ENCODE assay signal across 8 cellular contexts in genomic region chr6:169990095-169991030, GRCh38.
DNase-seq lines count a peak whose midpoint lies in the region; ATAC-seq and TF ChIP-seq lines count a peak whose summit lies in the region.

No MANE protein-coding gene starts in this region.

- no peak overlapping the region for H3K27ac Mint-ChIP-seq in HFFc6

- intact Hi-C loops in HCT116 (cut with micrococcal nuclease) (no loop called here), left cardiac atrium (cut with DNase I) (no loop called here)

- TF ChIP-seq POLR2A in HCT116 (IDR thresholded peaks at IDR 0.05; ENCODE audit: borderline replicate concordance, extremely low read depth, insufficient read depth, insufficient read length) (no peak), GM18505 (IDR thresholded peaks at IDR 0.05; ENCODE audit: borderline replicate concordance, extremely low read depth, insufficient read depth, insufficient read length) (no peak)

- TF ChIP-seq RAD21 in HCT116 (IDR thresholded peaks at IDR 0.05; ENCODE audit: low read depth): peak; percentile 45

- H3K4me1 Mint-ChIP-seq in HFFc6 (ENCODE audit: low read depth): no peaks in the 10 kb centered on the region

- CTCF ChIA-PET in HCT116 (lab: Charles Lee): no interaction called here

- H3K36me3 Mint-ChIP-seq in HFFc6 (ENCODE audit: low read depth): peaks cover 5% of the 10 kb centered on the region

- H3K27ac ChIP-seq in BLaER1 treated with 17β-estradiol and CSF1 and Interleukin-3, amounts not matched to agents 10 nM and 100 nM: peak overlapping the region in 3 of 11 experiments; percentile 45 to 77 (median 67); a peak in 6 of 22 replicates
- no peak overlapping the region for H3K27ac ChIP-seq in HCT116 (ENCODE audit: low read depth, low read length)

- ATAC-seq in HCT116 (no peak), left cardiac atrium (peak; percentile 33 to 53), GM18505 (IDR thresholded peaks at IDR 0.05; ENCODE audit: unreplicated experiment) (no peak)
- ATAC-seq in activated CD4-positive, CD25-positive, alpha-beta regulatory T cell treated with anti-CD3 and anti-CD28 coated beads, Interleukin-2, amount 50 U/mL, for 24 hours: peak; percentile 73 to 77

- H3K27me3 Mint-ChIP-seq in HFFc6 (ENCODE audit: insufficient read depth): no peaks in the 10 kb centered on the region; the same call in 1 of the 2 replicates

- no peaks in the 10 kb centered on the region; a peak in 1 of 22 replicates for H4K20me1 ChIP-seq in BLaER1 treated with 17β-estradiol and CSF1 and Interleukin-3, amounts not matched to agents 10 nM and 100 nM
- no peaks in the 10 kb centered on the region for H4K20me1 ChIP-seq in HCT116 (ENCODE audit: insufficient read depth)

- no peak overlapping the region for H2AFZ ChIP-seq in HCT116 (ENCODE audit: low read depth, low read length, poor library complexity, severe bottlenecking)

- no peak overlapping the region for H3K4me3 ChIP-seq in BLaER1 treated with 17β-estradiol and CSF1 and Interleukin-3, amounts not matched to agents 10 nM and 100 nM
- no peak overlapping the region for H3K4me3 ChIP-seq in HCT116 (replicated peaks in 1 of 2; ENCODE audit: low read depth in 1 of 2, low read length in 2 of 2)

- POLR2A ChIA-PET in HCT116 (lab: Charles Lee): no interaction called here

- H3K79me2 ChIP-seq in HCT116 (ENCODE audit: insufficient read depth, low read length): no peaks in the 10 kb centered on the region

- DNase-seq in HCT116 (ENCODE audit: low read depth, low spot score) (no peak), left cardiac atrium (no peak), HFFc6 (no peak), HK-2 (ENCODE audit: unreplicated experiment) (no peak)
- DNase-seq in stimulated activated CD8-positive, alpha-beta memory T cell treated with anti-CD3 and anti-CD28 coated beads, Interleukin-7, amount 100 ng/mL, for 4 hours (ENCODE audit: low read depth in 2 of 2): peak; percentile 12 to 13

- no peaks in the 10 kb centered on the region for H3K9me2 ChIP-seq in HCT116 (ENCODE audit: insufficient read depth)

- no TSS peak for BruUV-seq in HCT116 (replicated peaks; lab: Mats Ljungman, UMichigan)

- no peaks in the 10 kb centered on the region for H3K27me3 ChIP-seq in BLaER1 treated with 17β-estradiol and CSF1 and Interleukin-3, amounts not matched to agents 10 nM and 100 nM
- no peaks in the 10 kb centered on the region for H3K27me3 ChIP-seq in HCT116 (ENCODE audit: insufficient read depth, low read length)

- peaks cover 51% of the 10 kb centered on the region for H3K9me3 Mint-ChIP-seq in HFFc6

- H3K36me3 ChIP-seq in BLaER1 treated with 17β-estradiol and CSF1 and Interleukin-3, amounts not matched to agents 10 nM and 100 nM: no peaks in the 10 kb centered on the region
- H3K36me3 ChIP-seq in HCT116 (ENCODE audit: control insufficient read depth in 1 of 2, insufficient read depth in 2 of 2, low read length in 2 of 2): no peaks in the 10 kb centered on the region

- peak overlapping the region; percentile 41 to 85 (median 68) for H3K4me2 ChIP-seq in BLaER1 treated with 17β-estradiol and CSF1 and Interleukin-3, amounts not matched to agents 10 nM and 100 nM
- no peak overlapping the region for H3K4me2 ChIP-seq in HCT116 (ENCODE audit: low read length)

- peak in 1 of 3 experiments; percentile 28; a peak in 1 of 6 replicates for TF ChIP-seq CTCF in HCT116 (IDR thresholded peaks at IDR 0.05 in 2 of 3, conservative IDR thresholded peaks at IDR 0.05 in 1 of 3; ENCODE audit: borderline replicate concordance in 1 of 3, insufficient read depth in 1 of 3, low read depth in 2 of 3, low read length in 2 of 3)
- TF ChIP-seq CTCF in HFFc6 (IDR thresholded peaks at IDR 0.05): no peak

- RAD21 ChIA-PET in HCT116 (lab: Charles Lee; ENCODE audit: low non-redundant PET in 1 of 2, low total read pairs in 2 of 2, uncharacterized antibody in 2 of 2, unreplicated experiment in 2 of 2): no interaction called here

- H3K9me3 ChIP-seq in BLaER1 treated with 17β-estradiol and CSF1 and Interleukin-3, amounts not matched to agents 10 nM and 100 nM (replicated peaks in 1 of 11): no peaks in the 10 kb centered on the region
- H3K9me3 ChIP-seq in HCT116 (ENCODE audit: control insufficient read depth in 1 of 2, insufficient read depth in 1 of 2, low read depth in 1 of 2, low read length in 2 of 2): no peaks in the 10 kb centered on the region

- H3K9ac ChIP-seq in BLaER1 treated with 17β-estradiol and CSF1 and Interleukin-3, amounts not matched to agents 10 nM and 100 nM: peak overlapping the region in 1 of 11 experiments; percentile 31; a peak in 2 of 22 replicates
- no peak overlapping the region for H3K9ac ChIP-seq in HCT116 (ENCODE audit: low read length)

- no peak overlapping the region for H3K4me3 Mint-ChIP-seq in HFFc6

- H3K4me1 ChIP-seq in BLaER1 treated with 17β-estradiol and CSF1 and Interleukin-3, amounts not matched to agents 10 nM and 100 nM: peaks cover 36 to 67% (median 52%) of the 10 kb centered on the region in 10 experiments
- no peaks in the 10 kb centered on the region for H3K4me1 ChIP-seq in HCT116 (ENCODE audit: control insufficient read depth in 1 of 2, insufficient read depth in 2 of 2, low read length in 2 of 2)

TF ChIP-seq in HCT116, 20 proteins besides CTCF, POLR2A, EP300 and RAD21:
- TF ChIP-seq ZFX (IDR thresholded peaks at IDR 0.05): no peak
- no peak for TF ChIP-seq ATF3 (IDR thresholded peaks at IDR 0.05)
- no peak for TF ChIP-seq EGR1 (IDR thresholded peaks at IDR 0.05; ENCODE audit: low read depth)
- no peak for TF ChIP-seq ZBTB33 (IDR thresholded peaks at IDR 0.05; ENCODE audit: extremely low read depth, insufficient replicate concordance, low read length)
- TF ChIP-seq YY1 (IDR thresholded peaks at IDR 0.05; ENCODE audit: extremely low read depth, insufficient replicate concordance, low read depth, low read length): no peak
- TF ChIP-seq POLR2AphosphoS5 (IDR thresholded peaks at IDR 0.05; ENCODE audit: low read depth, low read length): no peak
- TF ChIP-seq JUND (IDR thresholded peaks at IDR 0.05): no peak
- TF ChIP-seq ZNF274 (IDR thresholded peaks at IDR 0.05; ENCODE audit: low read depth, low read length): no peak
- TF ChIP-seq SP1 (IDR thresholded peaks at IDR 0.05; ENCODE audit: low read depth): no peak
- TF ChIP-seq EZH2phosphoT487 (IDR thresholded peaks at IDR 0.05; ENCODE audit: borderline replicate concordance): no peak

Comparison
In these comparisons a context has a peak if more than half of its experiments do, and no peak if none do; other contexts are left out.
1. ATAC-seq: peak in activated CD4-positive, CD25-positive, alpha-beta regulatory T cell treated with anti-CD3 and anti-CD28 coated beads, Interleukin-2, amount 50 U/mL, for 24 hours (2 of 2) and left cardiac atrium (2 of 2); none in HCT116 (single experiment) and GM18505 (single experiment).
2. DNase-seq: peak in stimulated activated CD8-positive, alpha-beta memory T cell treated with anti-CD3 and anti-CD28 coated beads, Interleukin-7, amount 100 ng/mL, for 4 hours (2 of 2); none in HCT116 (single experiment), left cardiac atrium (single experiment), HFFc6 (single experiment) and HK-2 (single experiment).